Comparison of ENCODE assay signal across 8 cellular contexts in genomic region chr20:58309607-58310290, GRCh38. TPM values are rescaled to one million over a fixed set of nuclear protein-coding genes. Genes with fewer than 3 reads are reported as not detected.
A peak's percentile ranks its signal among the peaks of the same experiment; 100 is the strongest.
DNase-seq lines count a peak whose midpoint lies in the region; ATAC-seq and FAIRE-seq lines count a peak whose summit lies in the region.

TSS of gene RAB22A (plus strand) at chr20:58309715. CDS start at chr20:58309977, 262 bp downstream.

- no peak within 1 kb of the TSS for H2BK120ac ChIP-seq in neuronal stem cell (ENCODE audit: low read depth, low read length)

- peak within 1 kb of the TSS; percentile 47 for H3K14ac ChIP-seq in neuronal stem cell (ENCODE audit: low read length)

- peak within 1 kb of the TSS; percentile 32 for H4K8ac ChIP-seq in neuronal stem cell (ENCODE audit: low read depth, low read length)

- H3K23ac ChIP-seq in neuronal stem cell (ENCODE audit: low read depth, low read length, poor library complexity), result peak within 1 kb of the TSS; percentile 82

- H2AK5ac ChIP-seq in neuronal stem cell (ENCODE audit: low read depth, low read length), result no peak within 1 kb of the TSS

- WGBS in HUES64, result under 1% methylated on average over 71 of the region's 72 CpGs
- no CpG with 5 or more reads among the region's 72 CpGs for WGBS in neuronal stem cell (ENCODE audit: extremely low coverage in 2 of 2, insufficient read length in 2 of 2, insufficient replicate concordance in 1 of 2), 2 donors

- H3K27me3 ChIP-seq in HUES64 (ENCODE audit: insufficient read depth, low read length) (no peaks in the 10 kb centered on the region), SJCRH30 (no peaks in the 10 kb centered on the region), neuronal stem cell (ENCODE audit: control insufficient read depth in 3 of 3, insufficient read depth in 3 of 3, low read depth in 1 of 3, low read length in 3 of 3) (no peaks in the 10 kb centered on the region), subcutaneous abdominal adipose tissue (ENCODE audit: control insufficient read depth in 5 of 5, insufficient read depth in 4 of 5, low read length in 5 of 5) (no peaks in the 10 kb centered on the region)

- no peak within 1 kb of the TSS for H4K91ac ChIP-seq in neuronal stem cell (ENCODE audit: low read depth, low read length, poor library complexity)

- no peak for FAIRE-seq in frontal cortex (lab: Jason Lieb, UNC)

- peak within 1 kb of the TSS; percentile 71 for H3K4ac ChIP-seq in neuronal stem cell (ENCODE audit: low read length)

- no peaks in the 10 kb centered on the region; the same call in 1 of the 2 replicates for H3K4me1 ChIP-seq in HUES64 (ENCODE audit: insufficient read depth, low read length)
- H3K4me1 ChIP-seq in SJCRH30, result peaks cover 18% of the 10 kb centered on the region
- H3K4me1 ChIP-seq in neuronal stem cell (ENCODE audit: control insufficient read depth in 2 of 2, insufficient read depth in 1 of 2, low read depth in 1 of 2, low read length in 2 of 2), result peaks cover 3 to 7% of the 10 kb centered on the region in 2 donors
- H3K4me1 ChIP-seq in subcutaneous abdominal adipose tissue (ENCODE audit: control insufficient read depth in 5 of 5, insufficient read depth in 5 of 5, low read length in 5 of 5), result peaks cover 5 to 32% (median 21%) of the 10 kb centered on the region in 5 donors

- H3K27ac ChIP-seq in HUES64 (ENCODE audit: low read depth, low read length) (peak within 1 kb of the TSS; percentile 81), SJCRH30 (peak within 1 kb of the TSS; percentile 78), neuronal stem cell (replicated peaks; ENCODE audit: low read length) (no peak within 1 kb of the TSS), subcutaneous abdominal adipose tissue (ENCODE audit: low read depth, low read length) (peak within 1 kb of the TSS; percentile 76)

- H2BK5ac ChIP-seq in neuronal stem cell (ENCODE audit: low read length), result peak within 1 kb of the TSS; percentile 79

- peak within 1 kb of the TSS; percentile 78 for H3K4me2 ChIP-seq in neuronal stem cell (ENCODE audit: insufficient read depth, low read length, poor library complexity, severe bottlenecking)

- ATAC-seq in GM21423 (IDR thresholded peaks at IDR 0.05; ENCODE audit: unreplicated experiment), result peak; percentile 70

- H3K4me3 ChIP-seq in HUES64 (ENCODE audit: low read length) (peak within 1 kb of the TSS; percentile 99), SJCRH30 (peak within 1 kb of the TSS; percentile 99), neuronal stem cell (ENCODE audit: low read length in 2 of 2) (peak within 1 kb of the TSS; percentile 85 to 100), subcutaneous abdominal adipose tissue (ENCODE audit: low read depth in 1 of 5, low read length in 5 of 5) (peak within 1 kb of the TSS; percentile 79 to 92 (median 85))

- peak within 1 kb of the TSS; percentile 96 for H3K9ac ChIP-seq in HUES64 (ENCODE audit: low read depth, low read length)
- peak within 1 kb of the TSS; percentile 96 for H3K9ac ChIP-seq in neuronal stem cell (ENCODE audit: low read depth, low read length, poor library complexity)
- peak within 1 kb of the TSS; percentile 63 to 94 (median 93) for H3K9ac ChIP-seq in subcutaneous abdominal adipose tissue (ENCODE audit: low read length in 5 of 5)

- H3K36me3 ChIP-seq in HUES64 (ENCODE audit: insufficient read depth, low read length) (peaks cover 28% of the 10 kb centered on the region), SJCRH30 (peaks cover 25% of the 10 kb centered on the region), neuronal stem cell (replicated peaks in 1 of 2; ENCODE audit: control insufficient read depth in 2 of 2, insufficient read depth in 2 of 2, low read length in 2 of 2) (peaks cover 6 to 34% of the 10 kb centered on the region in 2 donors), subcutaneous abdominal adipose tissue (ENCODE audit: control insufficient read depth in 5 of 5, insufficient read depth in 5 of 5, low read length in 5 of 5) (peaks cover 0 to 21% (median 18%) of the 10 kb centered on the region in 5 donors)

- H3K9me3 ChIP-seq in HUES64 (ENCODE audit: insufficient read depth, low read depth, low read length), result no peaks in the 10 kb centered on the region
- H3K9me3 ChIP-seq in SJCRH30 (replicated peaks), result no peaks in the 10 kb centered on the region
- no peaks in the 10 kb centered on the region for H3K9me3 ChIP-seq in neuronal stem cell (replicated peaks in 1 of 2; ENCODE audit: control insufficient read depth in 2 of 2, insufficient read depth in 1 of 2, low read depth in 1 of 2, low read length in 2 of 2)
- no peaks in the 10 kb centered on the region for H3K9me3 ChIP-seq in subcutaneous abdominal adipose tissue (ENCODE audit: control insufficient read depth in 5 of 5, low read length in 5 of 5)

- DNase-seq in DMS53 treated with DMSO at 0.1 percent for 48 hours (lab: John Stamatoyannopoulos, UW; ENCODE audit: unreplicated experiment), result peak; percentile 53
- DNase-seq in SJCRH30, result peak; percentile 86 to 93
- peak; percentile 73 for DNase-seq in activated gamma-delta T cell treated with anti-CD3 and anti-CD28 coated beads, Interleukin-2, amount 50 U/mL, for 16 hours (ENCODE audit: low read depth)
- DNase-seq in frontal cortex (ENCODE audit: low spot score in 2 of 2), result peak; percentile 94 to 95
- DNase-seq in neuronal stem cell (ENCODE audit: low spot score), result peak; percentile 82

- H3K79me1 ChIP-seq in neuronal stem cell (ENCODE audit: low read depth, low read length), result peaks cover 3% of the 10 kb centered on the region

- H2BK12ac ChIP-seq in neuronal stem cell (ENCODE audit: low read length), result no peak within 1 kb of the TSS

- H3K18ac ChIP-seq in neuronal stem cell (ENCODE audit: low read length), result peak within 1 kb of the TSS; percentile 98

- peak within 1 kb of the TSS; percentile 99 for H2AFZ ChIP-seq in neuronal stem cell (ENCODE audit: low read length)

- H2BK15ac ChIP-seq in neuronal stem cell (ENCODE audit: low read length), result peak within 1 kb of the TSS; percentile 56

RNA-seq across cellular contexts. Expression of gene RAB22A, which starts in this region (rescaled TPM):
- polyA plus RNA-seq in HUES64 (2013, experiment 1 of 2), result 3.8 TPM
- 4.0 TPM for polyA plus RNA-seq in HUES64 (2013, experiment 2 of 2)
- total RNA-seq in SJCRH30 (2014; rRNA removed; shearing (Covaris generic)), result 23.5 and 25.4 TPM in 2 replicates
- 23.6 TPM for total RNA-seq in frontal cortex
- 6.1 TPM for polyA plus RNA-seq in neuronal stem cell (2013, experiment 1 of 2)
- 6.8 TPM for polyA plus RNA-seq in neuronal stem cell (2013, experiment 2 of 2)
